18 cellular contexts compared by ENCODE assay signal in the genomic region with DNA sequence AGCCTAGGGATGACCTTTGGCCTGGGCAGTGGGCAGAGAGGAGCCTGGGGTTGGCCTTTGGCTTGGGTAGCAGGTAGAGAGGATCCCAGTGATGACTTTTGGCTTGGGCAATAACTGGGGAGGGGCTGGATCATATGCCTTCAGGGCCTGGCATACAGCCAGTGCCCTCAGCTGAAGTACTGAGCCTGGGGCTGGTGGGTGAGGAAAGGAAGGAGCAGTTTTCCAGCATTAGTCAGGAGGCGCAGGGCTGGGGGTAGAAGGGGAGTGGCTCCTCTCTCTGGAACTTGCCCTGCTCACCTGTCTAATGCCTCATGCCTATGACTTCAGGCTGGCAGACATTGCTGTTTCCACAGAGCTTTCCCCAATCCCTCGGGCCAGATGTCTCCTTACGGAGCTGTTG. TPM values are rescaled to one million over a fixed set of nuclear protein-coding genes. Genes with fewer than 3 reads are reported as not detected.
A peak's percentile ranks its signal among the peaks of the same experiment; 100 is the strongest.
DNase-seq lines count a peak whose midpoint lies in the region; ATAC-seq, FAIRE-seq and TF ChIP-seq lines count a peak whose summit lies in the region.
"Had no signal": no experiment of that assay in that cellular context is flagged by ENCODE, and none has a peak within 500 bp of the region (broad histone marks: within the 10 kb centered on the region; RNA-seq: fewer than 3 reads in every experiment).

No MANE protein-coding gene starts in this region.

- ATAC-seq in K562 (no peak), left lung (peak; percentile 61), HG02763 (IDR thresholded peaks at IDR 0.05; ENCODE audit: unreplicated experiment) (no peak)

- no TSS peak for BruUV-seq in K562 (replicated peaks; lab: Mats Ljungman, UMichigan)

- H3K9ac ChIP-seq in K562 (ENCODE audit: insufficient read depth in 1 of 2, low read depth in 2 of 2, low read length in 2 of 2) (no peak overlapping the region), MM.1S (ENCODE audit: low read length) (no peak overlapping the region)
- H3K9ac ChIP-seq: SK-N-SH had no signal

- H3K9me1 ChIP-seq in K562 (ENCODE audit: control insufficient read depth, insufficient read depth, low read length): no peaks in the 10 kb centered on the region

- H3K9me3 ChIP-seq in K562 (replicated peaks; ENCODE audit: control insufficient read depth, insufficient read depth, low read depth, low read length) (peaks cover 2% of the 10 kb centered on the region; the same call in 1 of the 2 replicates), left lung (peaks cover 0 to 26% of the 10 kb centered on the region in 2 donors), MM.1S (replicated peaks; ENCODE audit: insufficient read depth, low read length) (no peaks in the 10 kb centered on the region)

- H3K4me2 ChIP-seq in K562 (ENCODE audit: insufficient read depth, low read length): no peak overlapping the region
- H3K4me2 ChIP-seq in MM.1S (ENCODE audit: low read depth, low read length): no peak overlapping the region
- H3K4me2 ChIP-seq: SK-N-SH, smooth muscle cell had no signal

- TF ChIP-seq EP300 in K562 (IDR thresholded peaks at IDR 0.05; ENCODE audit: low read length): no peak

- in situ Hi-C loops in K562 (cut with MboI): no loop called here

- TF ChIP-seq POLR2A in K562 (conservative IDR thresholded peaks at IDR 0.05): no peak

- DNase-seq in COLO668 (lab: John Stamatoyannopoulos, UW; ENCODE audit: unreplicated experiment) (peak; percentile 28), LoVo (ENCODE audit: low spot score) (peak; percentile 83), K562 (ENCODE audit: extremely low read depth in 1 of 4, low spot score in 3 of 4) (no peak), left lung (no peak), dermis blood vessel endothelial cell (no peak), MM.1S (no peak), nucleus accumbens (lab: John Stamatoyannopoulos, UW) (no peak)
- DNase-seq: activated CD4-positive, CD25-positive, alpha-beta regulatory T cell; activated T-cell treated with anti-CD3 and anti-CD28 coated beads, Interleukin-2, amount 50 U/mL, for 48 hours; CD4-positive, CD25-positive, alpha-beta regulatory T cell; DMS79 treated with DMSO at 0.1 percent for 48 hours; Kasumi-1; NCI-H1436; SK-N-SH had no signal

- intact Hi-C loops in K562 (cut with micrococcal nuclease): no loop called here
- intact Hi-C loops in left lung (cut with DNase I): no loop called here

- WGBS in K562 (ENCODE audit: insufficient coverage, low coverage, missing lambda C conversion rate): 0% methylated on average over 3 of the region's 3 CpGs

- H3K4me3 ChIP-seq in K562 (no peak overlapping the region), left lung (no peak overlapping the region), MM.1S (ENCODE audit: low read length) (no peak overlapping the region)
- H3K4me3 ChIP-seq: smooth muscle cell had no signal

- H3K27me3 ChIP-seq in K562 (ENCODE audit: control insufficient read depth in 2 of 2, insufficient read depth in 2 of 2, low read length in 2 of 2): peaks cover 0 to 5% of the 10 kb centered on the region in 2 experiments; a peak in 1 of 5 replicates
- no peaks in the 10 kb centered on the region for H3K27me3 ChIP-seq in left lung
- H3K27me3 ChIP-seq in MM.1S (replicated peaks; ENCODE audit: insufficient read depth, low read length): no peaks in the 10 kb centered on the region

- no peak overlapping the region for H2AFZ ChIP-seq in K562 (ENCODE audit: low read depth, low read length)
- no peak overlapping the region for H2AFZ ChIP-seq in MM.1S (ENCODE audit: low read length)

- POLR2A ChIA-PET in K562 (lab: Yijun Ruan, JAX): interaction anchor here (1.0 to 1.3 kb wide), 2 partner anchors 9 to 13 kb away, joined by 3 read pairs; no protein-coding TSS in a partner anchor

- FAIRE-seq in K562 (lab: Jason Lieb, UNC): no peak
- FAIRE-seq: colon, endometrium had no signal

- no peak for TF ChIP-seq RAD21 in K562 (CRISPR knock-in tag; conservative IDR thresholded peaks at IDR 0.05 in 1 of 2, IDR thresholded peaks at IDR 0.05 in 1 of 2)

- TF ChIP-seq CTCF in K562 (IDR thresholded peaks at IDR 0.05 in 2 of 3, conservative IDR thresholded peaks at IDR 0.05 in 1 of 3; ENCODE audit: insufficient read depth in 2 of 3, low read depth in 1 of 3, low read length in 3 of 3) (no peak), left lung (IDR thresholded peaks at IDR 0.05) (no peak), MM.1S (IDR thresholded peaks at IDR 0.05; ENCODE audit: low read length) (no peak)

- H3K36me3 ChIP-seq in K562 (ENCODE audit: control insufficient read depth, insufficient read depth, low read length) (no peaks in the 10 kb centered on the region), left lung (no peaks in the 10 kb centered on the region), MM.1S (replicated peaks; ENCODE audit: insufficient read depth, low read length) (no peaks in the 10 kb centered on the region)

- H4K20me1 ChIP-seq in K562 (replicated peaks; ENCODE audit: control insufficient read depth, insufficient read depth, low read length) (no peaks in the 10 kb centered on the region), MM.1S (ENCODE audit: insufficient read depth, low read length) (no peaks in the 10 kb centered on the region)

- no peaks in the 10 kb centered on the region for H3K9me2 ChIP-seq in MM.1S (replicated peaks; ENCODE audit: insufficient read depth, low read length)
- H3K9me2 ChIP-seq: SK-N-SH had no signal

- H3K4me1 ChIP-seq in K562 (replicated peaks in 1 of 2; ENCODE audit: control insufficient read depth in 2 of 2, insufficient read depth in 2 of 2, low read length in 2 of 2) (peaks cover 0 to 3% of the 10 kb centered on the region in 2 experiments; a peak in 1 of 5 replicates), left lung (no peaks in the 10 kb centered on the region), MM.1S (ENCODE audit: low read length) (peaks cover 4% of the 10 kb centered on the region)

- H3K79me2 ChIP-seq in K562 (ENCODE audit: control insufficient read depth, insufficient read depth, low read length) (no peaks in the 10 kb centered on the region), MM.1S (ENCODE audit: low read length) (no peaks in the 10 kb centered on the region)

- no peaks in the 10 kb centered on the region for H3F3A ChIP-seq in MM.1S (ENCODE audit: insufficient read depth, low read length)

- H3K27ac ChIP-seq in K562 (ENCODE audit: extremely low read depth, low read depth, low read length) (no peak overlapping the region), left lung (no peak overlapping the region), MM.1S (ENCODE audit: low read length) (no peak overlapping the region)

- CTCF ChIA-PET in K562 (lab: Yijun Ruan, JAX; ENCODE audit: low intra/inter-chr PET ratio): no interaction called here

TF ChIP-seq in K562, 482 proteins besides CTCF, POLR2A, EP300 and RAD21:
- TF ChIP-seq TSC22D4 (tag; IDR thresholded peaks at IDR 0.05): no peak
- TF ChIP-seq NFIC (IDR thresholded peaks at IDR 0.05): peak; percentile 24; the same call in 1 of the 2 replicates
- TF ChIP-seq ZC3H8 (IDR thresholded peaks at IDR 0.05): no peak

RNA-seq across cellular contexts. Expression of gene COMTD1, which starts 15.2 kb away (rescaled TPM):
- total RNA-seq in K562 (2011; cell fraction: chromatin; rRNA removed; ENCODE audit: low replicate concordance): 9.9 and 40.2 TPM in 2 replicates
- total RNA-seq in K562 (2011; cell fraction: nucleolus; rRNA removed): 75.5 and 100 TPM in 2 replicates
- total RNA-seq in K562 (2011; cell fraction: nucleoplasm; rRNA removed): 30.5 and 32.2 TPM in 2 replicates
- total RNA-seq in K562 (2014; rRNA removed) (112 and 115 TPM in 2 replicates), K562 (2014; rRNA removed; fragmentation: Illumina TruSeq; extraction: Trizol) (3.2 and 5.0 TPM in 2 replicates), K562 (2015; rRNA removed; fragmentation: Illumina TruSeq; extraction: Trizol) (18.5 and 21.3 TPM in 2 replicates), K562 (2021) (79.9 and 82.9 TPM in 2 replicates), left lung (10 to 100 TPM; 18.6 to 26.5 TPM), dermis blood vessel endothelial cell (15.9 and 23.0 TPM in 2 replicates)
- polyA plus RNA-seq in K562 (2011; rRNA removed) (13.7 and 19.5 TPM in 2 replicates), K562 (2014; fragmentation: Illumina TruSeq; extraction: Trizol) (4.0 and 11.3 TPM in 2 replicates), K562 (2014; fragmentation: Nextera tagmentation; extraction: Ambion mirVana) (1 to 10 TPM in 1 of 2 experiments, under 1 TPM in 1; 0.41 to 1.4 TPM), K562 (2014; rRNA removed) (89.4 and 98.3 TPM in 2 replicates)
- polyA plus RNA-seq in K562 (2011; cell fraction: cytosol; rRNA removed): 22.6 and 106 TPM in 2 replicates
- 73.7 and 157 TPM in 2 replicates for polyA plus RNA-seq in K562 (2011; cell fraction: nucleus; rRNA removed)
- 39.2 and 59.3 TPM in 2 replicates for polyA plus RNA-seq in K562 (2012)
- 1.0 and 2.8 TPM in 2 replicates for polyA minus RNA-seq in K562 (2011; rRNA and poly(A)+ RNA removed)
- polyA minus RNA-seq in K562 (2011; cell fraction: cytosol; rRNA and poly(A)+ RNA removed): 9.5 and 13.7 TPM in 2 replicates
- polyA minus RNA-seq in K562 (2011; cell fraction: nucleus; rRNA and poly(A)+ RNA removed): 17.2 and 17.6 TPM in 2 replicates

RNA-seq across cellular contexts. Expression of gene VDAC2, which starts 40.3 kb away (rescaled TPM):
- 126 and 193 TPM in 2 replicates for total RNA-seq in K562 (2011; cell fraction: chromatin; rRNA removed; ENCODE audit: low replicate concordance)
- total RNA-seq in K562 (2011; cell fraction: nucleolus; rRNA removed): 95.3 and 108 TPM in 2 replicates
- 134 and 160 TPM in 2 replicates for total RNA-seq in K562 (2011; cell fraction: nucleoplasm; rRNA removed)
- 188 and 201 TPM in 2 replicates for total RNA-seq in K562 (2014; rRNA removed)
- total RNA-seq in K562 (2014; rRNA removed; fragmentation: Illumina TruSeq; extraction: Trizol): 450 and 500 TPM in 2 replicates
- 331 and 336 TPM in 2 replicates for total RNA-seq in K562 (2015; rRNA removed; fragmentation: Illumina TruSeq; extraction: Trizol)
- 398 and 422 TPM in 2 replicates for total RNA-seq in K562 (2021)
- 139 and 166 TPM in 2 replicates for polyA plus RNA-seq in K562 (2011; rRNA removed)
- polyA plus RNA-seq in K562 (2011; cell fraction: cytosol; rRNA removed): 67.4 and 154 TPM in 2 replicates
- 117 and 202 TPM in 2 replicates for polyA plus RNA-seq in K562 (2011; cell fraction: nucleus; rRNA removed)
- 354 and 375 TPM in 2 replicates for polyA plus RNA-seq in K562 (2012)
- polyA plus RNA-seq in K562 (2014; fragmentation: Illumina TruSeq; extraction: Trizol): 379 and 424 TPM in 2 replicates
- 100 to 1,000 TPM; 208 to 250 TPM for polyA plus RNA-seq in K562 (2014; fragmentation: Nextera tagmentation; extraction: Ambion mirVana)
- polyA plus RNA-seq in K562 (2014; rRNA removed): 198 and 219 TPM in 2 replicates
- polyA minus RNA-seq in K562 (2011; rRNA and poly(A)+ RNA removed): 177 and 198 TPM in 2 replicates
- 116 and 122 TPM in 2 replicates for polyA minus RNA-seq in K562 (2011; cell fraction: cytosol; rRNA and poly(A)+ RNA removed)
- polyA minus RNA-seq in K562 (2011; cell fraction: nucleus; rRNA and poly(A)+ RNA removed): 47.5 and 87.7 TPM in 2 replicates
- total RNA-seq in left lung: 100 to 1,000 TPM; 151 to 155 TPM
- total RNA-seq in dermis blood vessel endothelial cell: 174 and 191 TPM in 2 replicates

Comparison
In these comparisons a context has a peak if more than half of its experiments do, and no peak if none do; other contexts are left out.
1. DNase-seq: peak in COLO668 (single experiment) and LoVo (single experiment); none in K562 (0 of 4), left lung (0 of 2), dermis blood vessel endothelial cell (single experiment), MM.1S (single experiment) and nucleus accumbens (0 of 56).